Comparison of ENCODE assay signal across 1 cellular context in genomic region chr1:199116488-199116887, GRCh38.
TF ChIP-seq lines count a peak whose summit lies in the region.

No MANE protein-coding gene starts in this region.

TF ChIP-seq in H1, 55 proteins besides CTCF, POLR2A, EP300 and RAD21 (continued from another document):
- no peak for TF ChIP-seq HDAC2 (IDR thresholded peaks at IDR 0.05; ENCODE audit: borderline replicate concordance in 1 of 2, low read depth in 2 of 2, low read length in 2 of 2)
